1 cellular context compared by ENCODE assay signal in the genomic region with DNA sequence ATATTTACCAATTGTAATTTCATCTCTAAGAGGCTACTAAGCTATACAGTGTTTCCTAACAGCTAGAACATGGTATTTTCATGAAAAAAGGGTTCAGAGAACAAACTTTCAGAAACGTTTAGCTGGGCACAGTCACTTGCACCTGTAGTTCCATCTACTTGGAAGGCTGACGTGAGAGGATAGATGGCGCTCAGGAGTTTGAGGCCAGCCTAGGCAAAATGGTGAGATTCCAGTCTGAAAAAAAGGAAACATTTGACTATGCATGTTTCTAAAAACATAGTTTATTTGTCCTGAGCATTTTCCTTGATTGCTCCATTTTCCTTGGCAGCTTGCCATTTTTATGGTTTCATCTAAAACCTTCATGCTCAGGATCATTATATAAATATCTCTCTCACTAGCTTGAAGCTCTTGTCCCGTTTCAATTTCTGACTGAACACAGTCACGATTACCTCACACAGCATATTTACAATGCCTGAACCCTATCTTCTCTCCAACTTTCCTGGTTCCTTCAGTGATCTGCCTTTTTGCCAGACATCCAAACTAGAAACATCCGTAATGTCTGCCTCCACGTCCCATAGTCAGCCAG.
TF ChIP-seq lines count a peak whose summit lies in the region.

No MANE protein-coding gene starts in this region.

TF ChIP-seq in HepG2, 621 proteins besides CTCF, POLR2A, EP300 and RAD21 (continued from another document):
- TF ChIP-seq, protein P1, sequence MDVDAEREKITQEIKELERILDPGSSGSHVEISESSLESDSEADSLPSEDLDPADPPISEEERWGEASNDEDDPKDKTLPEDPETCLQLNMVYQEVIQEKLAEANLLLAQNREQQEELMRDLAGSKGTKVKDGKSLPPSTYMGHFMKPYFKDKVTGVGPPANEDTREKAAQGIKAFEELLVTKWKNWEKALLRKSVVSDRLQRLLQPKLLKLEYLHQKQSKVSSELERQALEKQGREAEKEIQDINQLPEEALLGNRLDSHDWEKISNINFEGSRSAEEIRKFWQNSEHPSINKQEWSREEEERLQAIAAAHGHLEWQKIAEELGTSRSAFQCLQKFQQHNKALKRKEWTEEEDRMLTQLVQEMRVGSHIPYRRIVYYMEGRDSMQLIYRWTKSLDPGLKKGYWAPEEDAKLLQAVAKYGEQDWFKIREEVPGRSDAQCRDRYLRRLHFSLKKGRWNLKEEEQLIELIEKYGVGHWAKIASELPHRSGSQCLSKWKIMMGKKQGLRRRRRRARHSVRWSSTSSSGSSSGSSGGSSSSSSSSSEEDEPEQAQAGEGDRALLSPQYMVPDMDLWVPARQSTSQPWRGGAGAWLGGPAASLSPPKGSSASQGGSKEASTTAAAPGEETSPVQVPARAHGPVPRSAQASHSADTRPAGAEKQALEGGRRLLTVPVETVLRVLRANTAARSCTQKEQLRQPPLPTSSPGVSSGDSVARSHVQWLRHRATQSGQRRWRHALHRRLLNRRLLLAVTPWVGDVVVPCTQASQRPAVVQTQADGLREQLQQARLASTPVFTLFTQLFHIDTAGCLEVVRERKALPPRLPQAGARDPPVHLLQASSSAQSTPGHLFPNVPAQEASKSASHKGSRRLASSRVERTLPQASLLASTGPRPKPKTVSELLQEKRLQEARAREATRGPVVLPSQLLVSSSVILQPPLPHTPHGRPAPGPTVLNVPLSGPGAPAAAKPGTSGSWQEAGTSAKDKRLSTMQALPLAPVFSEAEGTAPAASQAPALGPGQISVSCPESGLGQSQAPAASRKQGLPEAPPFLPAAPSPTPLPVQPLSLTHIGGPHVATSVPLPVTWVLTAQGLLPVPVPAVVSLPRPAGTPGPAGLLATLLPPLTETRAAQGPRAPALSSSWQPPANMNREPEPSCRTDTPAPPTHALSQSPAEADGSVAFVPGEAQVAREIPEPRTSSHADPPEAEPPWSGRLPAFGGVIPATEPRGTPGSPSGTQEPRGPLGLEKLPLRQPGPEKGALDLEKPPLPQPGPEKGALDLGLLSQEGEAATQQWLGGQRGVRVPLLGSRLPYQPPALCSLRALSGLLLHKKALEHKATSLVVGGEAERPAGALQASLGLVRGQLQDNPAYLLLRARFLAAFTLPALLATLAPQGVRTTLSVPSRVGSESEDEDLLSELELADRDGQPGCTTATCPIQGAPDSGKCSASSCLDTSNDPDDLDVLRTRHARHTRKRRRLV (CRISPR knock-in tag; IDR thresholded peaks at IDR 0.05), result no peak
- TF ChIP-seq ZNF335 (CRISPR knock-in tag; IDR thresholded peaks at IDR 0.05), result no peak
- TF ChIP-seq ZNF768 (CRISPR knock-in tag; IDR thresholded peaks at IDR 0.05), result no peak
- TF ChIP-seq SOX6 (IDR thresholded peaks at IDR 0.05), result no peak
- TF ChIP-seq SOX6 (CRISPR knock-in tag; IDR thresholded peaks at IDR 0.05), result no peak
- TF ChIP-seq, protein P2, sequence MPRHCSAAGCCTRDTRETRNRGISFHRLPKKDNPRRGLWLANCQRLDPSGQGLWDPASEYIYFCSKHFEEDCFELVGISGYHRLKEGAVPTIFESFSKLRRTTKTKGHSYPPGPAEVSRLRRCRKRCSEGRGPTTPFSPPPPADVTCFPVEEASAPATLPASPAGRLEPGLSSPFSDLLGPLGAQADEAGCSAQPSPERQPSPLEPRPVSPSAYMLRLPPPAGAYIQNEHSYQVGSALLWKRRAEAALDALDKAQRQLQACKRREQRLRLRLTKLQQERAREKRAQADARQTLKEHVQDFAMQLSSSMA (CRISPR knock-in tag; IDR thresholded peaks at IDR 0.05), result no peak
- no peak for TF ChIP-seq CBFB (CRISPR knock-in tag; IDR thresholded peaks at IDR 0.05)
- no peak for TF ChIP-seq REPIN1 (CRISPR knock-in tag; IDR thresholded peaks at IDR 0.05; ENCODE audit: borderline replicate concordance, low read depth)
- TF ChIP-seq IRX3 (CRISPR knock-in tag; IDR thresholded peaks at IDR 0.05; ENCODE audit: borderline replicate concordance, low read depth), result no peak
- TF ChIP-seq CEBPB (IDR thresholded peaks at IDR 0.05; ENCODE audit: borderline replicate concordance, low read depth, low read length), result no peak
- TF ChIP-seq ZMYM4 (CRISPR knock-in tag; IDR thresholded peaks at IDR 0.05), result no peak
- no peak for TF ChIP-seq ZSCAN21 (CRISPR knock-in tag; IDR thresholded peaks at IDR 0.05; ENCODE audit: borderline replicate concordance)
- TF ChIP-seq ZNF382 (CRISPR knock-in tag; IDR thresholded peaks at IDR 0.05; ENCODE audit: borderline replicate concordance), result no peak
- TF ChIP-seq ZNF10 (CRISPR knock-in tag; IDR thresholded peaks at IDR 0.05; ENCODE audit: borderline replicate concordance, low read depth), result no peak
- TF ChIP-seq PRMT3 (CRISPR knock-in tag; IDR thresholded peaks at IDR 0.05; ENCODE audit: borderline replicate concordance, low read depth), result no peak
